8 cellular contexts compared by ENCODE assay signal in the genomic region with DNA sequence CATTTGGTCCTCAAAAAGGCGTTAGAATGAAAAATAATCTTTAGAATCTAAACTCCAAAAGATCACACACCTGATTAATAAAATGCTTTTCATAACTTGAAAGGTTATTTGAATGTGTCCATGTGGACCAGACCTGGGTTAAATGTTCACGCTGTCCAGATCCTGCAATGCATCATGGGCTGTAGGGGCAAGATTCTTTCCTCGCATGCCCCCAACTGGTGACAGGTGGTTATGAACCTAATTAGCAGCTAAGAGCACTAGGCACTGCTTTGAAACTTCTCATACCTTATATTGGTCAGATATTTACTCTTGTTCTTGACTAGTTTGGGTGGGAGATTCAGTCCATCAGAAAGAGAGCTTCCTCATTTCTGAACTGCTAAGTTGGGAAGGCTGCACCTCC. TPM values are rescaled to one million over a fixed set of nuclear protein-coding genes. Genes with fewer than 3 reads are reported as not detected.
A peak's percentile ranks its signal among the peaks of the same experiment; 100 is the strongest.
DNase-seq lines count a peak whose midpoint lies in the region; ATAC-seq, FAIRE-seq and TF ChIP-seq lines count a peak whose summit lies in the region.

No MANE protein-coding gene starts in this region.

- TF ChIP-seq CTCF in D721Med (IDR thresholded peaks at IDR 0.05; ENCODE audit: insufficient read depth, missing control alignments): peak; percentile 42

- no peak for FAIRE-seq in D721Med (lab: Jason Lieb, UNC)
- FAIRE-seq in RCC 7860 (lab: Jason Lieb, UNC): no peak

- DNase-seq in D721Med (ENCODE audit: insufficient read length, low spot score): no peak
- DNase-seq in RPMI8226: peak; percentile 69
- no peak for DNase-seq in left lobe of liver (ENCODE audit: low spot score)
- no peak for DNase-seq in RCC 7860 (ENCODE audit: low spot score)
- no peak for DNase-seq in NCI-H187 treated with DMSO at 0.1 percent for 48 hours (lab: John Stamatoyannopoulos, UW)
- no peak for DNase-seq in effector CD8-positive, alpha-beta T cell (lab: John Stamatoyannopoulos, UW)

- ATAC-seq in GM19023 (IDR thresholded peaks at IDR 0.05; ENCODE audit: unreplicated experiment) (peak; percentile 83), HG03135 (IDR thresholded peaks at IDR 0.05; ENCODE audit: unreplicated experiment) (peak; percentile 75), left lobe of liver (peak; percentile 38)

RNA-seq across cellular contexts. Expression of a gene that starts 19.3 kb away (rescaled TPM):
- total RNA-seq in left lobe of liver: 0.30 TPM
